ENCODE assay signal across 24 cellular contexts in the genomic region with DNA sequence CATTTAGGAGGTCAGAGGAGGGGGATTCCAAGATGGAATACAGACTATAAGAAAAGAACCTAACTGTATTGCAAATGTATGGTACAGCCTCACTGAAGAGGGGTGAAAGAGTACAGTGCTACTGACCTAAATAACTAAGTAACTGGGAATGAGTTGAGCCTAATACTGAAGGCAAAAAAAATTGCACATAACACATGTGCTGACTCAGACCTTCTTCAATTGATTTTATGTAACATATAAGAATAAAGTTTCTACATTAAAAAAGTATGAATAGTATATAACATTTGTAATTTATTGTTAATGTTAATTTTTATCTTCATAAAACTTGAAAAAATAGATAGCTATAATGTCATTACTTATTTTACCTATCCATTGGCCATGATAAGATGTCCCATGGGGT.
"Had no signal": no experiment of that assay in that cellular context is flagged by ENCODE, and none has a peak within 500 bp of the region (broad histone marks: within the 10 kb centered on the region; RNA-seq: fewer than 3 reads in every experiment).

No MANE protein-coding gene starts in this region.

- H3K36me3 ChIP-seq: breast epithelium, colonic mucosa had no signal

- H3K27ac Mint-ChIP-seq: activated CD8-positive, alpha-beta T cell treated with anti-CD3 and anti-CD28 coated beads, Interleukin-2, amount 10 ng/mL, durations not matched to agents 7 days and 5 days; mesothelial cell of epicardium; stimulated activated naive CD8-positive, alpha-beta T cell treated with anti-CD3 and anti-CD28 coated beads, Interleukin-15, amount 100 ng/mL, for 72 hours; T-helper 1 cell treated with Interleukin-12 subunit alpha and Interleukin-12 subunit beta and Interleukin-4 antibody, amounts not matched to agents 30 μg/mL and 1 μg/mL, for 36 hours had no signal

- H3K4me1 ChIP-seq: breast epithelium, colonic mucosa, gastrocnemius medialis, left ventricle myocardium inferior, parathyroid adenoma, tibial artery had no signal

- H3K9me3 ChIP-seq: breast epithelium, colonic mucosa, esophagus muscularis mucosa, gastrocnemius medialis, left ventricle myocardium inferior, tibial artery had no signal

- H3K27ac ChIP-seq: breast epithelium, colonic mucosa, dorsolateral prefrontal cortex, esophagus muscularis mucosa, gastrocnemius medialis, left ventricle myocardium inferior, parathyroid adenoma, skin epidermis, tibial artery had no signal

- H3K4me3 ChIP-seq: breast epithelium, colonic mucosa, dorsolateral prefrontal cortex, esophagus muscularis mucosa, gastrocnemius medialis, left ventricle myocardium inferior, skin epidermis, tibial artery had no signal

- ATAC-seq: activated CD8-positive, alpha-beta T cell treated with anti-CD3 and anti-CD28 coated beads, Interleukin-2, amount 10 ng/mL, durations not matched to agents 7 days and 5 days; gastrocnemius medialis; right cardiac atrium; stimulated activated naive CD8-positive, alpha-beta T cell treated with anti-CD3 and anti-CD28 coated beads, Interleukin-15, amount 100 ng/mL, for 72 hours had no signal

- H3K9me3 Mint-ChIP-seq: central memory CD8-positive, alpha-beta T cell; mesothelial cell of epicardium; stimulated activated naive CD8-positive, alpha-beta T cell treated with anti-CD3 and anti-CD28 coated beads, Interleukin-15, amount 100 ng/mL, for 72 hours; T-helper 1 cell treated with Interleukin-12 subunit alpha and Interleukin-12 subunit beta and Interleukin-4 antibody, amounts not matched to agents 30 μg/mL and 1 μg/mL, for 36 hours had no signal

- DNase-seq: activated CD4-positive, alpha-beta T cell treated with anti-CD3 and anti-CD28 coated beads for 4 hours; activated CD4-positive, CD25-positive, alpha-beta regulatory T cell; activated CD8-positive, alpha-beta T cell treated with anti-CD3 and anti-CD28 coated beads, Interleukin-2, amount 10 ng/mL, durations not matched to agents 7 days and 5 days; activated effector memory CD4-positive, alpha-beta T cell treated with Interleukin-2 at 50 U/mL for 16 hours; activated naive CD4-positive, alpha-beta T cell treated with anti-CD3 and anti-CD28 coated beads, Interleukin-2, amount 50 U/mL, for 16 hours; activated T-cell treated with anti-CD3 and anti-CD28 coated beads, Interleukin-2, amount 50 U/mL, for 48 hours; colonic mucosa; dorsolateral prefrontal cortex; gastrocnemius medialis; head of caudate nucleus; hypothalamus; left ventricle myocardium inferior; nucleus accumbens; right cardiac atrium; stimulated activated CD4-positive, alpha-beta T cell treated with anti-CD3 and anti-CD28 coated beads, Interleukin-1b, Interleukin-23, amount 100 ng/mL, for 48 hours; stimulated activated naive CD8-positive, alpha-beta T cell treated with anti-CD3 and anti-CD28 coated beads, Interleukin-15, amount 100 ng/mL, for 72 hours; tibial artery had no signal

- H3K27me3 ChIP-seq: breast epithelium, colonic mucosa, dorsolateral prefrontal cortex, esophagus muscularis mucosa, gastrocnemius medialis, tibial artery had no signal

- H3K4me3 Mint-ChIP-seq: activated CD8-positive, alpha-beta T cell treated with anti-CD3 and anti-CD28 coated beads, Interleukin-2, amount 10 ng/mL, durations not matched to agents 7 days and 5 days; central memory CD8-positive, alpha-beta T cell; mesothelial cell of epicardium; T-helper 1 cell treated with Interleukin-12 subunit alpha and Interleukin-12 subunit beta and Interleukin-4 antibody, amounts not matched to agents 30 μg/mL and 1 μg/mL, for 36 hours had no signal

- H3K27me3 Mint-ChIP-seq: central memory CD8-positive, alpha-beta T cell; stimulated activated naive CD8-positive, alpha-beta T cell treated with anti-CD3 and anti-CD28 coated beads, Interleukin-15, amount 100 ng/mL, for 72 hours had no signal
